ENCODE assay signal across 8 cellular contexts in genomic region chr19:45691516-45692186, GRCh38. TPM values are rescaled to one million over a fixed set of nuclear protein-coding genes. Genes with fewer than 3 reads are reported as not detected.
DNase-seq lines count a peak whose midpoint lies in the region; ATAC-seq and TF ChIP-seq lines count a peak whose summit lies in the region.

SNRPD2 (minus strand) TSS chr19:45691953; CDS start chr19:45691888, 65 bp downstream.

- H4K20me1 ChIP-seq in SU-DHL-6 (ENCODE audit: low read depth, low read length): no peaks in the 10 kb centered on the region

- H3K4me1 ChIP-seq in heart right ventricle: peaks cover 2 to 18% (median 15%) of the 10 kb centered on the region in 9 donors

- H3K4me1 Mint-ChIP-seq in type B pancreatic cell (ENCODE audit: unreplicated experiment): peaks cover 12% of the 10 kb centered on the region

- 0% methylated on average over 35 to 36 of the region's 36 CpGs for WGBS in heart right ventricle, 2 donors

- peaks cover 4% of the 10 kb centered on the region for H3K36me3 Mint-ChIP-seq in type B pancreatic cell

- H3K9ac ChIP-seq in SU-DHL-6 (ENCODE audit: low read length): peak within 1 kb of the TSS; percentile 90

- H3K36me3 ChIP-seq in SU-DHL-6 (ENCODE audit: low read length) (no peaks in the 10 kb centered on the region), heart right ventricle (peaks cover 0 to 39% (median 18%) of the 10 kb centered on the region in 9 donors)

- H3K9me3 Mint-ChIP-seq in type B pancreatic cell: no peaks in the 10 kb centered on the region

- peak within 1 kb of the TSS; percentile 98 for H3K4me3 Mint-ChIP-seq in type B pancreatic cell

- ATAC-seq in HG02623 (IDR thresholded peaks at IDR 0.05; ENCODE audit: unreplicated experiment) (peak; percentile 49), heart right ventricle (peak; percentile 81 to 95 (median 88))

- H3K9me3 ChIP-seq in SU-DHL-6 (ENCODE audit: insufficient read depth, low read length) (no peaks in the 10 kb centered on the region), heart right ventricle (no peaks in the 10 kb centered on the region)

- no peaks in the 10 kb centered on the region for H3K27me3 Mint-ChIP-seq in type B pancreatic cell

- H3K27ac ChIP-seq in SU-DHL-6 (ENCODE audit: low read depth, low read length) (peak within 1 kb of the TSS; percentile 80), heart right ventricle (peak within 1 kb of the TSS; percentile 28 to 94 (median 87))

- peaks cover 30% of the 10 kb centered on the region for H3K79me2 ChIP-seq in SU-DHL-6 (ENCODE audit: insufficient read depth, low read length)

- H3K27me3 ChIP-seq in SU-DHL-6 (ENCODE audit: low read length) (no peaks in the 10 kb centered on the region), heart right ventricle (no peaks in the 10 kb centered on the region)

- DNase-seq in NCI-H1092 treated with DMSO at 0.1 percent for 48 hours (lab: John Stamatoyannopoulos, UW) (peak; percentile 94), amniotic epithelial cell (ENCODE audit: low read depth) (peak; percentile 93), heart right ventricle (peak; percentile 92 to 93), posterior cingulate gyrus (peak; percentile 90 to 99 (median 96)), type B pancreatic cell (ENCODE audit: extremely low spot score, unreplicated experiment) (peak; percentile 94)

- peak within 1 kb of the TSS; percentile 85 for H3K4me3 ChIP-seq in GM12875 (ENCODE audit: low read depth, low read length)
- H3K4me3 ChIP-seq in SU-DHL-6 (ENCODE audit: insufficient read depth, low read length, poor library complexity, severe bottlenecking): peak within 1 kb of the TSS; percentile 97
- H3K4me3 ChIP-seq in heart right ventricle: peak within 1 kb of the TSS; percentile 65 to 96 (median 72)

- TF ChIP-seq CTCF in GM12875 (IDR thresholded peaks at IDR 0.05; ENCODE audit: borderline replicate concordance, insufficient read depth, low read depth, low read length) (no peak), SU-DHL-6 (IDR thresholded peaks at IDR 0.05; ENCODE audit: insufficient read depth, low read length, poor library complexity, severe bottlenecking) (no peak), heart right ventricle (IDR thresholded peaks at IDR 0.05) (peak in 2 of 9 donors; percentile 14 to 26), type B pancreatic cell (conservative IDR thresholded peaks at IDR 0.05) (peak; percentile 45)

- no peaks in the 10 kb centered on the region for H3K9me2 ChIP-seq in SU-DHL-6 (replicated peaks; ENCODE audit: insufficient read depth, low read length)

- H3K27ac Mint-ChIP-seq in type B pancreatic cell: peak within 1 kb of the TSS; percentile 98

- H2AFZ ChIP-seq in SU-DHL-6 (ENCODE audit: low read depth, low read length, severe bottlenecking): peak within 1 kb of the TSS; percentile 75

- H3F3A ChIP-seq in SU-DHL-6 (ENCODE audit: insufficient read depth): no peaks in the 10 kb centered on the region

- intact Hi-C loops in heart right ventricle (cut with DNase I) (loop anchor here in 6 of 10 donors (1.0 to 5.0 kb wide), 4 partner anchors 26 to 79 kb away; partner anchors contain the start of genes SIX5 (in 2 of the 6) and FBXO46 (in 1 of the 6)), posterior cingulate gyrus (cut with DNase I) (loop anchor here (1.0 to 5.0 kb wide), 2 partner anchors 26 to 169 kb away; no protein-coding TSS in a partner anchor)

- H3K4me2 ChIP-seq in SU-DHL-6 (ENCODE audit: low read depth, low read length, poor library complexity, severe bottlenecking): peak within 1 kb of the TSS; percentile 85

RNA-seq across cellular contexts. Expression of gene SNRPD2, which starts in this region (rescaled TPM):
- total RNA-seq in heart right ventricle (100 to 1,000 TPM; 216 to 268 (median 240) TPM), type B pancreatic cell (ENCODE audit: low replicate concordance) (397 and 471 TPM in 2 replicates)
- polyA plus RNA-seq in heart right ventricle: 100 to 1,000 TPM; 316 to 464 TPM

Comparison
In these comparisons a context has a peak if more than half of its experiments do, and no peak if none do; other contexts are left out.
1. Peak in every context shown above with its lines: DNase-seq, ATAC-seq, H3K4me3 ChIP-seq and H3K27ac ChIP-seq.